12 cellular contexts compared by ENCODE assay signal in the genomic region with DNA sequence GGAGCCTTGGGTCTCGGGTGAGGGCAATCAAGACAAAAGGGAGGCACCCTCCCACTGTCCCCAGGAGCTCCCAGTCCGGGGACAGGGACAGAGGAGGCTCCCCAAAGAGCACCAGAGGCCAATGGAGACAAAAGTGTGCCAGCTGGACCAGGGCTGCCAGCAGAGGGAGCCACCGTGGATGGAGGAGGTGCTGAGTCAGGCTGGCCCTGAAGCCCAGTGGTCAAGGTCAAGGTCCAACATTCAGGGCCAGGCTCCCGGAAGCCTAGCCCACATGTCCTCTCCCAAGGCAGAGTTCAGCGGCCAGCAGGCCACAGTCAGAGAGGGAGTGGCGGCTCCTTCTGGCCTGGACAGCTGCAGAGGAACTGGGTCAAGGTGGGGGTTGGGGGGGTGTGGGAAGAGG. TPM values are rescaled to one million over a fixed set of nuclear protein-coding genes. Genes with fewer than 3 reads are reported as not detected.
A peak's percentile ranks its signal among the peaks of the same experiment; 100 is the strongest.
DNase-seq lines count a peak whose midpoint lies in the region; ATAC-seq and TF ChIP-seq lines count a peak whose summit lies in the region.
"Had no signal": no experiment of that assay in that cellular context is flagged by ENCODE, and none has a peak within 500 bp of the region (broad histone marks: within the 10 kb centered on the region; RNA-seq: fewer than 3 reads in every experiment).

No MANE protein-coding gene starts in this region.

- peaks cover 66% of the 10 kb centered on the region for H3K27me3 Mint-ChIP-seq in progenitor cell of endocrine pancreas

- intact Hi-C loops in esophagus squamous epithelium (cut with DNase I) = no loop called here

- 40 to 46% methylated on average over 1 to 3 of the region's 6 CpGs for WGBS in esophagus squamous epithelium, 2 donors

- no peak for TF ChIP-seq POLR2A in esophagus squamous epithelium (IDR thresholded peaks at IDR 0.05)

- ATAC-seq in HG03571 (IDR thresholded peaks at IDR 0.05; ENCODE audit: unreplicated experiment) = no peak
- ATAC-seq in HG03460 (IDR thresholded peaks at IDR 0.05; ENCODE audit: unreplicated experiment) = no peak
- ATAC-seq: esophagus mucosa had no signal

- no peak for DNase-seq in GM12864 (ENCODE audit: low read depth)
- peak; percentile 37 for DNase-seq in MG63
- no peak for DNase-seq in esophagus squamous epithelium (lab: John Stamatoyannopoulos, UW)
- DNase-seq in progenitor cell of endocrine pancreas (ENCODE audit: low spot score, unreplicated experiment) = no peak
- DNase-seq in NCI-H1092 (lab: John Stamatoyannopoulos, UW) = no peak
- no peak for DNase-seq in NCI-H524 (lab: John Stamatoyannopoulos, UW)
- DNase-seq: activated CD8-positive, alpha-beta memory T cell treated with anti-CD3 and anti-CD28 coated beads, Interleukin-2, amount 50 U/mL, for 4 hours; NCI-H1105 treated with DMSO at 0.1 percent for 48 hours had no signal

- no peaks in the 10 kb centered on the region for H3K9me3 Mint-ChIP-seq in progenitor cell of endocrine pancreas (ENCODE audit: low read depth)

- peaks cover 0 to 31% (median 6%) of the 10 kb centered on the region in 3 donors for H3K4me1 ChIP-seq in esophagus squamous epithelium

- no peak overlapping the region for H3K4me3 Mint-ChIP-seq in progenitor cell of endocrine pancreas (ENCODE audit: low read depth)

- H3K9me3 ChIP-seq in MG63 (no peaks in the 10 kb centered on the region), esophagus squamous epithelium (no peaks in the 10 kb centered on the region)

- peak overlapping the region in 1 of 4 donors; percentile 3 for H3K27ac ChIP-seq in esophagus squamous epithelium

- no peaks in the 10 kb centered on the region for H3K36me3 ChIP-seq in MG63
- peaks cover 0 to 11% (median 0%) of the 10 kb centered on the region in 3 donors for H3K36me3 ChIP-seq in esophagus squamous epithelium

- no peaks in the 10 kb centered on the region for H3K36me3 Mint-ChIP-seq in progenitor cell of endocrine pancreas (ENCODE audit: insufficient read depth)

- H3K27me3 ChIP-seq in MG63 = no peaks in the 10 kb centered on the region
- peaks cover 0 to 21% (median 0%) of the 10 kb centered on the region in 4 donors for H3K27me3 ChIP-seq in esophagus squamous epithelium

- no peak overlapping the region for H3K27ac Mint-ChIP-seq in progenitor cell of endocrine pancreas

- TF ChIP-seq CTCF in GM12864 (IDR thresholded peaks at IDR 0.05; ENCODE audit: low read depth, low read length, missing control alignments) (peak; percentile 51), esophagus squamous epithelium (IDR thresholded peaks at IDR 0.05) (peak in 4 of 6 experiments; percentile 11 to 48 (median 27)), progenitor cell of endocrine pancreas (IDR thresholded peaks at IDR 0.05; ENCODE audit: unreplicated experiment) (peak; percentile 35)

- no peak overlapping the region for H3K4me3 ChIP-seq in GM12864 (ENCODE audit: low read depth, low read length)
- H3K4me3 ChIP-seq in MG63 = no peak overlapping the region
- no peak overlapping the region for H3K4me3 ChIP-seq in esophagus squamous epithelium

- no peaks in the 10 kb centered on the region for H3K4me1 Mint-ChIP-seq in progenitor cell of endocrine pancreas (ENCODE audit: low read depth)

RNA-seq across cellular contexts. Expression of a gene that starts 8.4 kb away (rescaled TPM):
- 2.4 and 3.1 TPM in 2 replicates for total RNA-seq in MG63 (2014; rRNA removed; shearing (Covaris generic); ENCODE audit: low replicate concordance)
- total RNA-seq in esophagus squamous epithelium (1 to 10 TPM; 3.7 to 7.4 (median 5.2) TPM), progenitor cell of endocrine pancreas (0.05 TPM in 1 of 2 replicates, not detected in the other)
- total RNA-seq: renal cortical epithelial cell had no signal

RNA-seq across cellular contexts. Expression of a gene that starts 11.4 kb away (rescaled TPM):
- total RNA-seq in MG63 (2014; rRNA removed; shearing (Covaris generic); ENCODE audit: low replicate concordance) = not detected in 2 replicates
- total RNA-seq in esophagus squamous epithelium (not detected), progenitor cell of endocrine pancreas (not detected in 2 replicates)
- total RNA-seq: esophagus mucosa, renal cortical epithelial cell had no signal
